In the genomic region with DNA sequence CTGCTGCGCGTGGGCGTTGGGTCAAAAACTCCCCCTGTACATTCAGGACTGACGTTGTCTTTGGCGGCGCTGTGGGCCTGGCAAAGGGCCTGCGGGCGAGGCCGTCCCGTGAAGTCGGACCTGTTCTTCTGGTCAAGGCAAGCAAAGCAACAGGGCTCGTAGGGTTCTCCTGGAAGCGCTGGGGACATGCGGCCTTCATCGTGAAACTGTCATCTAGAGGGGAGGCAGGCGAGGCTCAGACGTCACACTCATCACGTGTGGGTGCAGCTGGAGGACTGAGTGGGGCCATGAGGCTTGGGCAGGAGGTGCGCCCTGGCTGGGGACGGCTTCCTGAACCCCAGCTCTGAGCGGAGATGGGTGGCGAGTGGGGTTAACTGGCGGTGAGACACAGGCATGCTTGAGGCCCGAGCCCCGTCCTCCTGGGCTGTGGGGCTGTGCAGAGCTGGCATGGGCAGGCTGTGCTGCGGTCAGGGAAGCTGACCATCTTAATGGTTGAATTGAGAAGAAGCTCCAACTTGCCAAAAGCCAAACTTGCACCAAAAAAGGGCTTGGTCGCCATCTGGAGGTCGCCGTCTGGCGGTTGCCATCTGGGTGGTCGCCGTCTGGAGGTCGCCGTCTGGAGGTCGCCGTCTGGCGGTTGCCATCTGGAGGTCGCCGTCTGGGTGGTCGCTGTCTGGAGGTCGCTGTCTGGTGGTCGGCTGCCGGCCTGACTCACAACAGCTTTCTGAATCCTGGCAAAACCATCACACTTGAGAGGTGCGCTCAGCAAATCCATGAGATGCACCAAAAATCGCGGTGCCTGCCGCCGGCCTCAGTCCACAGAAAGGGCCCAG, we compare ENCODE assay signal across 21 cellular contexts.
A peak's percentile ranks its signal among the peaks of the same experiment; 100 is the strongest.
DNase-seq lines count a peak whose midpoint lies in the region; ATAC-seq and TF ChIP-seq lines count a peak whose summit lies in the region.
"Had no signal": no experiment of that assay in that cellular context is flagged by ENCODE, and none has a peak within 500 bp of the region (broad histone marks: within the 10 kb centered on the region; RNA-seq: fewer than 3 reads in every experiment).

No MANE protein-coding gene starts in this region.

- peak overlapping the region; percentile 73 for H3K23ac ChIP-seq in neuronal stem cell (ENCODE audit: low read depth, low read length, poor library complexity)

- BruUV-seq in MCF 10A (replicated peaks; lab: Mats Ljungman, UMichigan), result no TSS peak

- peak; percentile 31 to 69 for DNase-seq in breast epithelium (ENCODE audit: low spot score in 2 of 2)
- DNase-seq in MCF 10A (ENCODE audit: unreplicated experiment), result no peak
- DNase-seq in GM23338 (ENCODE audit: low spot score), result no peak
- no peak for DNase-seq in central memory CD8-positive, alpha-beta T cell (ENCODE audit: low spot score in 2 of 2)
- DNase-seq in neuronal stem cell (ENCODE audit: low spot score), result no peak
- DNase-seq in effector CD8-positive, alpha-beta T cell (lab: John Stamatoyannopoulos, UW), result no peak
- DNase-seq in chondrocyte (ENCODE audit: low spot score), result no peak
- DNase-seq: CD8-positive, alpha-beta T cell; DMS53; NCI-H1417; NCI-H187 treated with DMSO at 0.1 percent for 48 hours; NCI-H2227 treated with DMSO at 0.1 percent for 48 hours; NCI-H510A treated with DMSO at 0.1 percent for 48 hours; NCI-H774; RPMI8226; SIG-M5 had no signal

- no peaks in the 10 kb centered on the region for H3K9me2 ChIP-seq in GM23338 (ENCODE audit: insufficient read depth)

- H3K9ac ChIP-seq in neuronal stem cell (ENCODE audit: low read depth, low read length, poor library complexity), result peak overlapping the region; percentile 70

- intact Hi-C loops in breast epithelium (cut with DNase I; ENCODE audit: low total_unique reads), result no loop called here
- intact Hi-C loops in MCF 10A (cut with micrococcal nuclease), result no loop called here

- H3K4me1 Mint-ChIP-seq in MCF 10A (ENCODE audit: insufficient read depth, unreplicated experiment), result no peaks in the 10 kb centered on the region
- H3K4me1 Mint-ChIP-seq in GM23338, result no peaks in the 10 kb centered on the region
- peaks cover 5% of the 10 kb centered on the region for H3K4me1 Mint-ChIP-seq in central memory CD8-positive, alpha-beta T cell
- no peaks in the 10 kb centered on the region for H3K4me1 Mint-ChIP-seq in chondrocyte (ENCODE audit: low read depth)

- H3K36me3 ChIP-seq in breast epithelium (no peaks in the 10 kb centered on the region), GM23338 (ENCODE audit: insufficient read depth) (no peaks in the 10 kb centered on the region), neuronal stem cell (replicated peaks in 1 of 2; ENCODE audit: control insufficient read depth in 2 of 2, insufficient read depth in 2 of 2, low read length in 2 of 2) (no peaks in the 10 kb centered on the region)

- no peak overlapping the region for H3K4me3 Mint-ChIP-seq in MCF 10A (ENCODE audit: unreplicated experiment)
- H3K4me3 Mint-ChIP-seq in GM23338, result no peak overlapping the region
- no peak overlapping the region for H3K4me3 Mint-ChIP-seq in central memory CD8-positive, alpha-beta T cell
- no peak overlapping the region for H3K4me3 Mint-ChIP-seq in chondrocyte (ENCODE audit: unreplicated experiment)
- H3K4me3 Mint-ChIP-seq: B cell; CD8-positive, alpha-beta T cell had no signal

- no peak overlapping the region for H4K8ac ChIP-seq in neuronal stem cell (ENCODE audit: low read depth, low read length)

- peaks cover 0 to 7% of the 10 kb centered on the region in 2 donors for H3K9me3 ChIP-seq in breast epithelium
- H3K9me3 ChIP-seq in neuronal stem cell (replicated peaks in 1 of 2; ENCODE audit: control insufficient read depth in 2 of 2, insufficient read depth in 1 of 2, low read depth in 1 of 2, low read length in 2 of 2), result peaks cover 0 to 4% of the 10 kb centered on the region in 2 donors

- peaks cover 49% of the 10 kb centered on the region for H3K27me3 Mint-ChIP-seq in MCF 10A (ENCODE audit: insufficient read depth, unreplicated experiment)
- peaks cover 30% of the 10 kb centered on the region for H3K27me3 Mint-ChIP-seq in GM23338 (ENCODE audit: insufficient read depth, low read depth, poor library complexity)
- H3K27me3 Mint-ChIP-seq in central memory CD8-positive, alpha-beta T cell, result peaks cover 21% of the 10 kb centered on the region
- peaks cover 37% of the 10 kb centered on the region for H3K27me3 Mint-ChIP-seq in chondrocyte (ENCODE audit: low read depth)

- H2BK120ac ChIP-seq in neuronal stem cell (ENCODE audit: low read depth, low read length), result no peak overlapping the region

- H3K4me3 ChIP-seq in breast epithelium (no peak overlapping the region), GM23338 (no peak overlapping the region), neuronal stem cell (ENCODE audit: low read length in 2 of 2) (peak overlapping the region in 1 of 2 donors; percentile 48)
- H3K4me3 ChIP-seq: K562 had no signal

- no peak overlapping the region for H2AFZ ChIP-seq in GM23338
- H2AFZ ChIP-seq in neuronal stem cell (ENCODE audit: low read length), result no peak overlapping the region

- H4K91ac ChIP-seq in neuronal stem cell (ENCODE audit: low read depth, low read length, poor library complexity), result no peak overlapping the region

- peak overlapping the region; percentile 39 for H2BK5ac ChIP-seq in neuronal stem cell (ENCODE audit: low read length)

- H3F3A ChIP-seq in GM23338 (replicated peaks; ENCODE audit: low read depth), result no peaks in the 10 kb centered on the region

- TF ChIP-seq CTCF in breast epithelium (IDR thresholded peaks at IDR 0.05) (no peak), MCF 10A (IDR thresholded peaks at IDR 0.05; ENCODE audit: unreplicated experiment) (no peak), GM23338 (conservative IDR thresholded peaks at IDR 0.05; ENCODE audit: low read depth in 2 of 2) (peak in 1 of 2 experiments; percentile 59; a peak in 2 of 4 replicates), chondrocyte (IDR thresholded peaks at IDR 0.05) (no peak)

- H2BK12ac ChIP-seq in neuronal stem cell (ENCODE audit: low read length), result no peak overlapping the region

- H3K18ac ChIP-seq in neuronal stem cell (ENCODE audit: low read length), result peak overlapping the region; percentile 17

- H4K20me1 ChIP-seq in GM23338 (replicated peaks; ENCODE audit: insufficient read depth), result no peaks in the 10 kb centered on the region

- H3K79me1 ChIP-seq in neuronal stem cell (ENCODE audit: low read depth, low read length), result no peaks in the 10 kb centered on the region

- H2BK15ac ChIP-seq in neuronal stem cell (ENCODE audit: low read length), result no peak overlapping the region

- H3K9me3 Mint-ChIP-seq in MCF 10A (ENCODE audit: unreplicated experiment) (no peaks in the 10 kb centered on the region), GM23338 (no peaks in the 10 kb centered on the region; the same call in 2 of the 3 replicates), chondrocyte (ENCODE audit: low read depth) (peaks cover 6% of the 10 kb centered on the region)
- H3K9me3 Mint-ChIP-seq in central memory CD8-positive, alpha-beta T cell, result no peaks in the 10 kb centered on the region
- H3K9me3 Mint-ChIP-seq: CD8-positive, alpha-beta T cell had no signal

- H3K4me2 ChIP-seq in GM23338 (no peak overlapping the region), neuronal stem cell (ENCODE audit: insufficient read depth, low read length, poor library complexity, severe bottlenecking) (no peak overlapping the region)

- no peak overlapping the region for H2AK5ac ChIP-seq in neuronal stem cell (ENCODE audit: low read depth, low read length)

- H3K14ac ChIP-seq in neuronal stem cell (ENCODE audit: low read length), result peak overlapping the region; percentile 71

- WGBS in neuronal stem cell (ENCODE audit: extremely low coverage in 2 of 2, insufficient read length in 2 of 2, insufficient replicate concordance in 1 of 2), 2 donors, result no CpG with 5 or more reads among the region's 48 CpGs

- H3K4me1 ChIP-seq in breast epithelium (peaks cover 0 to 4% of the 10 kb centered on the region in 2 donors), GM23338 (ENCODE audit: insufficient read depth) (no peaks in the 10 kb centered on the region), neuronal stem cell (ENCODE audit: control insufficient read depth in 2 of 2, insufficient read depth in 1 of 2, low read depth in 1 of 2, low read length in 2 of 2) (peaks cover 1 to 3% of the 10 kb centered on the region in 2 donors)

- peak; percentile 30 for ATAC-seq in GM23338
- ATAC-seq in central memory CD8-positive, alpha-beta T cell (replicated peaks; ENCODE audit: extremely low read depth, poor library complexity, severe bottlenecking), result no peak
- no peak for ATAC-seq in GM19395 (IDR thresholded peaks at IDR 0.05; ENCODE audit: unreplicated experiment)
- ATAC-seq: CD8-positive, alpha-beta T cell; HCT116; K562; SK-N-SH treated with all-trans-retinoic acid at 6 μM for 48 hours had no signal

- POLR2A ChIA-PET in MCF 10A (lab: Yijun Ruan, JAX), result no interaction called here

- H3K79me2 ChIP-seq in GM23338 (replicated peaks; ENCODE audit: insufficient read depth), result no peaks in the 10 kb centered on the region

- H3K4ac ChIP-seq in neuronal stem cell (ENCODE audit: low read length), result no peak overlapping the region

- CTCF ChIA-PET in MCF 10A (lab: Yijun Ruan, JAX), result interaction anchor here (0.6 kb wide), 1 partner anchor 89 kb away, joined by 3 read pairs; no protein-coding TSS in a partner anchor

- H3K27ac ChIP-seq in breast epithelium (no peak overlapping the region), GM23338 (ENCODE audit: low read depth) (no peak overlapping the region), neuronal stem cell (replicated peaks; ENCODE audit: low read length) (no peak overlapping the region)

- no peaks in the 10 kb centered on the region for H3K36me3 Mint-ChIP-seq in MCF 10A (ENCODE audit: insufficient read depth, unreplicated experiment)
- no peaks in the 10 kb centered on the region for H3K36me3 Mint-ChIP-seq in GM23338 (ENCODE audit: low read depth)
- H3K36me3 Mint-ChIP-seq in central memory CD8-positive, alpha-beta T cell (ENCODE audit: insufficient read depth), result peaks cover 5% of the 10 kb centered on the region
- H3K36me3 Mint-ChIP-seq in chondrocyte (ENCODE audit: low read depth), result no peaks in the 10 kb centered on the region
- H3K36me3 Mint-ChIP-seq: CD8-positive, alpha-beta T cell had no signal

- H3K27ac Mint-ChIP-seq in MCF 10A (ENCODE audit: low read depth, unreplicated experiment) (no peak overlapping the region), GM23338 (no peak overlapping the region), chondrocyte (ENCODE audit: unreplicated experiment) (no peak overlapping the region)
- peak overlapping the region; percentile 58 for H3K27ac Mint-ChIP-seq in central memory CD8-positive, alpha-beta T cell (ENCODE audit: low read depth)
- H3K27ac Mint-ChIP-seq: B cell; CD8-positive, alpha-beta T cell had no signal

- peaks cover 6 to 45% of the 10 kb centered on the region in 2 donors for H3K27me3 ChIP-seq in breast epithelium
- H3K27me3 ChIP-seq in GM23338 (ENCODE audit: insufficient read depth), result no peaks in the 10 kb centered on the region
- peaks cover 0 to 56% (median 13%) of the 10 kb centered on the region in 3 experiments for H3K27me3 ChIP-seq in neuronal stem cell (ENCODE audit: control insufficient read depth in 3 of 3, insufficient read depth in 3 of 3, low read depth in 1 of 3, low read length in 3 of 3)

- TF ChIP-seq POLR2A in breast epithelium (IDR thresholded peaks at IDR 0.05), result no peak

TF ChIP-seq in GM23338, 12 proteins besides CTCF, POLR2A, EP300 and RAD21 (continues in another document):
- no peak for TF ChIP-seq POLR2AphosphoS5 (IDR thresholded peaks at IDR 0.05; ENCODE audit: low read depth)
- TF ChIP-seq EZH2phosphoT487 (IDR thresholded peaks at IDR 0.05; ENCODE audit: unreplicated experiment), result no peak

Comparison
In these comparisons a context has a peak if more than half of its experiments do, and no peak if none do; other contexts are left out.
1. DNase-seq: peak in breast epithelium (2 of 2); none in MCF 10A (single experiment), GM23338 (single experiment), central memory CD8-positive, alpha-beta T cell (0 of 2), neuronal stem cell (single experiment), effector CD8-positive, alpha-beta T cell (single experiment) and chondrocyte (single experiment).